8 cellular contexts compared by ENCODE assay signal in the genomic region with DNA sequence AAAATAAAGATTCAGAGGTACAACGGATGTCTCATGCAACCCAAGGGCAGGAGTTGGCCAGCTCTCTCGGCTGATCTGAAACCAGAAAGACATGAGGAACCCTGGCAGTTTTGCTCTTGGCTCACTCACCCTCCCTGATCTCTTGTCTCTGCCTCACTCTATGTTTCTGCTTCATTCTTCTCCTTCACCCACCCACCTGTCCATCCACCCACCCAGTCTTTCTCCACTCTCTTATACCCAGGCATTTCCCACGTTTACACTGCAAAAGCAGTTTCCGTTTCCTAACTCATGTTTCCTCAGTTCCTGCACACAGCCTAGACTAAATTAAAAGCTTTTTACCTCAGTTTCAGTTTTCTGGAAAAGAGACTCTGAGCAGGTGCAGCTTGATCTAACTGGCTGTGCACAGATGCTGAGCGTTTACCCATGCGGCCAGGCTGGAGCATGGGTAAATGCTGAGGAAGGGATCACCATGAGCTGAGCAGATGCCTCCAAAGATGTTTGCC.
DNase-seq lines count a peak whose midpoint lies in the region; ATAC-seq and TF ChIP-seq lines count a peak whose summit lies in the region.

No MANE protein-coding gene starts in this region.

- H3K36me3 Mint-ChIP-seq in activated naive CD4-positive, alpha-beta T cell treated with anti-CD3 and anti-CD28 coated beads, Interleukin-2, amount 50 U/mL, for 72 hours, result peaks cover 19 to 28% of the 10 kb centered on the region in 2 donors

- peak; percentile 47 for ATAC-seq in HG03342 (IDR thresholded peaks at IDR 0.05; ENCODE audit: unreplicated experiment)
- peak; percentile 28 to 33 for ATAC-seq in activated naive CD4-positive, alpha-beta T cell treated with anti-CD3 and anti-CD28 coated beads, Interleukin-2, amount 50 U/mL, for 72 hours

- no peaks in the 10 kb centered on the region for H3K36me3 ChIP-seq in cardiac muscle cell

- H3K9me3 ChIP-seq in cardiac muscle cell (ENCODE audit: low read depth), result no peaks in the 10 kb centered on the region

- H3K4me1 ChIP-seq in cardiac muscle cell (ENCODE audit: low read depth), result peaks cover 37% of the 10 kb centered on the region

- H3K27ac ChIP-seq in cardiac muscle cell, result peak overlapping the region; percentile 61

- H3K4me3 ChIP-seq in cardiac muscle cell, result no peak overlapping the region

- DNase-seq in cardiac muscle cell (ENCODE audit: low read depth in 1 of 2, low spot score in 1 of 2) (no peak), cardiac septum (ENCODE audit: low spot score) (no peak), NCI-H1417 treated with DMSO at 0.1 percent for 48 hours (lab: John Stamatoyannopoulos, UW) (no peak), activated gamma-delta T cell (lab: John Stamatoyannopoulos, UW) (no peak), NCI-H1694 treated with DMSO at 0.1 percent for 48 hours (lab: John Stamatoyannopoulos, UW) (no peak)
- DNase-seq in activated naive CD4-positive, alpha-beta T cell treated with anti-CD3 and anti-CD28 coated beads, Interleukin-2, amount 50 U/mL, for 72 hours (ENCODE audit: low spot score in 2 of 2), result peak; percentile 20 to 64
- DNase-seq in stimulated activated CD8-positive, alpha-beta memory T cell treated with anti-CD3 and anti-CD28 coated beads, Interleukin-4, amount 100 ng/mL, for 48 hours, result peak; percentile 57

- no peak for TF ChIP-seq CTCF in cardiac muscle cell (IDR thresholded peaks at IDR 0.05; ENCODE audit: low read depth, low read length)

- intact Hi-C loops in cardiac septum (cut with DNase I), result loop anchor here (5.0 kb wide), 3 partner anchors 38 to 108 kb away; no protein-coding TSS in a partner anchor

- H3K9me3 Mint-ChIP-seq in activated naive CD4-positive, alpha-beta T cell treated with anti-CD3 and anti-CD28 coated beads, Interleukin-2, amount 50 U/mL, for 72 hours, result no peaks in the 10 kb centered on the region

- peak overlapping the region; percentile 93 to 100 for H3K27ac Mint-ChIP-seq in activated naive CD4-positive, alpha-beta T cell treated with anti-CD3 and anti-CD28 coated beads, Interleukin-2, amount 50 U/mL, for 72 hours

- H3K27me3 ChIP-seq in cardiac muscle cell, result no peaks in the 10 kb centered on the region

Comparison
In these comparisons a context has a peak if more than half of its experiments do, and no peak if none do; other contexts are left out.
1. DNase-seq: peak in activated naive CD4-positive, alpha-beta T cell treated with anti-CD3 and anti-CD28 coated beads, Interleukin-2, amount 50 U/mL, for 72 hours (2 of 2) and stimulated activated CD8-positive, alpha-beta memory T cell treated with anti-CD3 and anti-CD28 coated beads, Interleukin-4, amount 100 ng/mL, for 48 hours (single experiment); none in cardiac muscle cell (0 of 2), cardiac septum (single experiment), NCI-H1417 treated with DMSO at 0.1 percent for 48 hours (single experiment), activated gamma-delta T cell (single experiment) and NCI-H1694 treated with DMSO at 0.1 percent for 48 hours (single experiment).